1 cellular context compared by ENCODE assay signal in genomic region chr2:9106338-9107167, GRCh38.
TF ChIP-seq lines count a peak whose summit lies in the region.

No MANE protein-coding gene starts in this region.

TF ChIP-seq in HepG2, 621 proteins besides CTCF, POLR2A, EP300 and RAD21 (continued from another document):
- TF ChIP-seq MBNL3 (CRISPR knock-in tag; conservative IDR thresholded peaks at IDR 0.05) (no peak), CREBL2 (CRISPR knock-in tag; IDR thresholded peaks at IDR 0.05; ENCODE audit: borderline replicate concordance) (no peak), ZNF614 (CRISPR knock-in tag; IDR thresholded peaks at IDR 0.05; ENCODE audit: borderline replicate concordance) (no peak), KLF12 (CRISPR knock-in tag; IDR thresholded peaks at IDR 0.05; ENCODE audit: borderline replicate concordance) (no peak), GTF3A (CRISPR knock-in tag; conservative IDR thresholded peaks at IDR 0.05) (no peak), RBM39 (IDR thresholded peaks at IDR 0.05; ENCODE audit: low read depth, low read length, poor library complexity, severe bottlenecking) (no peak)
